In genomic region chr17:73021771-73022170, GRCh38 we compare ENCODE assay signal across 17 cellular contexts.
DNase-seq lines count a peak whose midpoint lies in the region; ATAC-seq and TF ChIP-seq lines count a peak whose summit lies in the region.
"Had no signal": no experiment of that assay in that cellular context is flagged by ENCODE, and none has a peak within 500 bp of the region (broad histone marks: within the 10 kb centered on the region; RNA-seq: fewer than 3 reads in every experiment).

No MANE protein-coding gene starts in this region.

- peak overlapping the region; percentile 3 for H3K27ac Mint-ChIP-seq in glutamatergic neuron (ENCODE audit: unreplicated experiment)
- H3K27ac Mint-ChIP-seq: CD4-positive, CD25-positive, alpha-beta regulatory T cell had no signal

- no peak overlapping the region for H3K27ac ChIP-seq in aorta (ENCODE audit: low read depth in 1 of 2, low read length in 2 of 2)
- H3K27ac ChIP-seq: GM23248 had no signal

- WGBS in aorta, 2 donors: 94% methylated on average over 12 of the region's 12 CpGs

- no peaks in the 10 kb centered on the region for H3K4me1 ChIP-seq in aorta (ENCODE audit: control insufficient read depth in 1 of 2, insufficient read depth in 2 of 2, low read length in 2 of 2)
- H3K4me1 ChIP-seq: HAP-1 had no signal

- TF ChIP-seq CTCF in glutamatergic neuron (IDR thresholded peaks at IDR 0.05; ENCODE audit: partially characterized antibody, unreplicated experiment) (no peak), GM10266 (IDR thresholded peaks at IDR 0.05; ENCODE audit: control insufficient read depth, insufficient read depth, low read depth, missing control alignments) (no peak)

- DNase-seq in NCI-H1694 (lab: John Stamatoyannopoulos, UW) (peak; percentile 70), NCI-H1694 treated with DMSO at 0.1 percent for 48 hours (lab: John Stamatoyannopoulos, UW) (no peak), NCI-H2107 (lab: John Stamatoyannopoulos, UW) (peak; percentile 5), glutamatergic neuron (no peak), aorta (no peak), GM10266 (ENCODE audit: extremely low spot score) (no peak)
- DNase-seq: 8988T; C1 segment of cervical spinal cord; CD4-positive, CD25-positive, alpha-beta regulatory T cell; CD8-positive, alpha-beta memory T cell; COR-L47; DMS 273 treated with DMSO at 0.1 percent for 48 hours; DMS53; GF-D8; GM23248 had no signal

- peaks cover 23% of the 10 kb centered on the region for H3K4me1 Mint-ChIP-seq in glutamatergic neuron (ENCODE audit: low read depth, unreplicated experiment)

- intact Hi-C loops in aorta (cut with DNase I): no loop called here

- H3K4me3 ChIP-seq in aorta (ENCODE audit: low read length in 2 of 2): no peak overlapping the region
- H3K4me3 ChIP-seq: GM23248, HAP-1 had no signal

- no peaks in the 10 kb centered on the region for H3K27me3 ChIP-seq in aorta (ENCODE audit: control insufficient read depth in 1 of 2, insufficient read depth in 2 of 2, low read length in 1 of 2)

- H3K27me3 Mint-ChIP-seq in glutamatergic neuron (ENCODE audit: unreplicated experiment): peaks cover 6% of the 10 kb centered on the region
- H3K27me3 Mint-ChIP-seq: CD4-positive, CD25-positive, alpha-beta regulatory T cell; CD8-positive, alpha-beta memory T cell had no signal

- peaks cover 2% of the 10 kb centered on the region for H3K9me3 Mint-ChIP-seq in glutamatergic neuron (ENCODE audit: unreplicated experiment)

- peaks cover 3% of the 10 kb centered on the region for H3K9me3 ChIP-seq in aorta (ENCODE audit: control insufficient read depth, low read length)
- H3K9me3 ChIP-seq: HAP-1 had no signal

- ATAC-seq in aorta (ENCODE audit: low FRiP score): no peak
- no peak for ATAC-seq in GM21825 (IDR thresholded peaks at IDR 0.05; ENCODE audit: unreplicated experiment)

- H3K36me3 Mint-ChIP-seq in glutamatergic neuron (ENCODE audit: unreplicated experiment): peaks cover 11% of the 10 kb centered on the region

- no peak overlapping the region for H3K4me3 Mint-ChIP-seq in glutamatergic neuron (ENCODE audit: unreplicated experiment)
- H3K4me3 Mint-ChIP-seq: CD4-positive, CD25-positive, alpha-beta regulatory T cell had no signal

- no peaks in the 10 kb centered on the region for H3K36me3 ChIP-seq in aorta (ENCODE audit: control insufficient read depth in 1 of 2, insufficient read depth in 2 of 2, low read length in 1 of 2)
- H3K36me3 ChIP-seq: HAP-1 had no signal

Comparison
In these comparisons a context has a peak if more than half of its experiments do, and no peak if none do; other contexts are left out.
1. DNase-seq: peak in NCI-H1694 (single experiment) and NCI-H2107 (single experiment); none in NCI-H1694 treated with DMSO at 0.1 percent for 48 hours (single experiment), glutamatergic neuron (single experiment), aorta (0 of 2) and GM10266 (single experiment).